ENCODE assay signal across 10 cellular contexts in genomic region chr10:4174197-4174596, GRCh38.
DNase-seq lines count a peak whose midpoint lies in the region; ATAC-seq and TF ChIP-seq lines count a peak whose summit lies in the region.
"Had no signal": no experiment of that assay in that cellular context is flagged by ENCODE, and none has a peak within 500 bp of the region (broad histone marks: within the 10 kb centered on the region; RNA-seq: fewer than 3 reads in every experiment).

No MANE protein-coding gene starts in this region.

- no peaks in the 10 kb centered on the region for H3K36me3 ChIP-seq in MG63

- peak; percentile 18 for TF ChIP-seq CTCF in choroid plexus epithelial cell (conservative IDR thresholded peaks at IDR 0.05; ENCODE audit: low read depth, low read length)

- no peaks in the 10 kb centered on the region for H3K27me3 ChIP-seq in MG63

- DNase-seq in 8988T (peak; percentile 26), D341Med (ENCODE audit: low spot score) (peak; percentile 54), MG63 (peak; percentile 35), choroid plexus epithelial cell (ENCODE audit: low read depth) (peak; percentile 18), T-helper 1 cell (no peak), caudate nucleus (lab: John Stamatoyannopoulos, UW) (no peak)
- DNase-seq: CD4-positive, alpha-beta T cell had no signal

- H3K9me3 ChIP-seq in MG63 = no peaks in the 10 kb centered on the region; the same call in 1 of the 2 replicates

- no peak overlapping the region for H3K4me3 ChIP-seq in MG63
- H3K4me3 ChIP-seq in choroid plexus epithelial cell (ENCODE audit: low read depth, low read length) = no peak overlapping the region

- ATAC-seq in GM18868 (IDR thresholded peaks at IDR 0.05; ENCODE audit: unreplicated experiment) (no peak), GM19467 (IDR thresholded peaks at IDR 0.05; ENCODE audit: unreplicated experiment) (no peak)

- H3K27ac ChIP-seq in caudate nucleus (ENCODE audit: low read depth, low read length) = no peak overlapping the region
- H3K27ac ChIP-seq: KMS-11 had no signal

Comparison
In these comparisons a context has a peak if more than half of its experiments do, and no peak if none do; other contexts are left out.
1. DNase-seq: peak in 8988T (single experiment), D341Med (single experiment), MG63 (single experiment) and choroid plexus epithelial cell (single experiment); none in T-helper 1 cell (0 of 5) and caudate nucleus (0 of 61).